In the genomic region with DNA sequence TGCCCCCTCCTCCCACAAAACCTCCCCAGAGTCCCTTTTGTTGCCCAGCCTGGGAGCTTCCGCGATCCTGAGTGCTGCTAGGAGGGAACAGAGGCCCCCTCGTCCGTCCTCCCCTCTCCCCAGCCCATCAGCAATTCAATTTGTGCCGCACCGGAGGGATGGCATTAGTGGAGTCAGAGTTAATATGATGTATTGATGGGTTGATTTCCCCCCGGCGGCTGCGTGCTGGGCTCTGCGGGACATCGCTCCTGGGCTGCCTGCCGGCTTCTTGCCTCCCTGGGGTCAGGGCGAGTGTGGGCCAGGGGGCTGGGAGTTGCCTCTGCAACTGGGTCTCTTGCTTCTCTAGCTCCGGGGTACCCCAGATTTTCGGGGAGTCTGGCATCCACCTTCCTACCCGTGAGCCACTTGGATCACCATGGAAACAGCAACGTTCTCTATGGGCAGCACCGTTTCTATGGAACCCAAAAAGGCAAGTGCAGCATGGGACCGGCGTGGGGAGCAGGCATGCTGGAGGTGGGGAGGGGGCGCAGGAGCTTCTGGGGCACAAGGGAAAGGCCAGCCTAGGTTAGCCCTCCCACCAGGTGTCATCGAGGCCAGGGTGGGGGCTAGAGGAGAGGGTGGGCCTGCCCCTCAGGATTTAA, we compare ENCODE assay signal across 14 cellular contexts.
"Had no signal": no experiment of that assay in that cellular context is flagged by ENCODE, and none has a peak within 500 bp of the region (broad histone marks: within the 10 kb centered on the region; RNA-seq: fewer than 3 reads in every experiment).

No MANE protein-coding gene starts in this region.

- H3K4me3 ChIP-seq: pancreas, sigmoid colon, stomach, thoracic aorta had no signal

- H3K4me3 Mint-ChIP-seq: activated CD8-positive, alpha-beta memory T cell treated with anti-CD3 and anti-CD28 coated beads, Interleukin-2, amount 10 ng/mL, durations not matched to agents 7 days and 5 days; activated naive CD4-positive, alpha-beta T cell treated with anti-CD3 and anti-CD28 coated beads, Interleukin-2, amount 50 U/mL, for 24 hours; activated T-cell treated with anti-CD3 and anti-CD28 coated beads, Interleukin-2, amount 50 U/mL, for 4 hours had no signal

- H3K27me3 Mint-ChIP-seq: activated CD8-positive, alpha-beta memory T cell treated with anti-CD3 and anti-CD28 coated beads, Interleukin-2, amount 10 ng/mL, durations not matched to agents 7 days and 5 days had no signal

- H3K36me3 ChIP-seq: pancreas had no signal

- H3K27me3 ChIP-seq: pancreas, sigmoid colon, stomach had no signal

- DNase-seq: activated CD4-positive, alpha-beta T cell treated with anti-CD3 and anti-CD28 coated beads, Interleukin-2, amount 50 U/mL, for 48 hours; activated CD8-positive, alpha-beta memory T cell treated with anti-CD3 and anti-CD28 coated beads, Interleukin-2, amount 10 ng/mL, durations not matched to agents 7 days and 5 days; activated effector memory CD4-positive, alpha-beta T cell treated with anti-CD3 and anti-CD28 coated beads, Interleukin-2, amount 50 U/mL, for 16 hours; activated T-cell treated with anti-CD3 and anti-CD28 coated beads, Interleukin-2, amount 50 U/mL, for 4 hours; effector memory CD4-positive, alpha-beta T cell; foreskin keratinocyte; glutamatergic neuron; pancreas; sigmoid colon; stimulated activated CD4-positive, alpha-beta T cell treated with anti-CD3 and anti-CD28 coated beads, Interleukin-1b, Interleukin-23, amount 100 ng/mL, for 48 hours; stomach; WERI-Rb-1 had no signal

- ATAC-seq: activated T-cell treated with anti-CD3 and anti-CD28 coated beads, Interleukin-2, amount 50 U/mL, for 4 hours; foreskin keratinocyte; pancreas had no signal

- H3K9me3 ChIP-seq: pancreas, sigmoid colon, stomach, thoracic aorta had no signal

- H3K4me1 ChIP-seq: foreskin keratinocyte had no signal

- H3K4me1 Mint-ChIP-seq: activated naive CD4-positive, alpha-beta T cell treated with anti-CD3 and anti-CD28 coated beads, Interleukin-2, amount 50 U/mL, for 24 hours had no signal

- H3K27ac Mint-ChIP-seq: activated CD8-positive, alpha-beta memory T cell treated with anti-CD3 and anti-CD28 coated beads, Interleukin-2, amount 10 ng/mL, durations not matched to agents 7 days and 5 days; activated naive CD4-positive, alpha-beta T cell treated with anti-CD3 and anti-CD28 coated beads, Interleukin-2, amount 50 U/mL, for 24 hours had no signal

- H3K27ac ChIP-seq: foreskin keratinocyte, pancreas, sigmoid colon, thoracic aorta, WERI-Rb-1 had no signal

- H3K9me3 Mint-ChIP-seq: activated naive CD4-positive, alpha-beta T cell treated with anti-CD3 and anti-CD28 coated beads, Interleukin-2, amount 50 U/mL, for 24 hours; activated T-cell treated with anti-CD3 and anti-CD28 coated beads, Interleukin-2, amount 50 U/mL, for 4 hours had no signal

- H3K36me3 Mint-ChIP-seq: activated CD8-positive, alpha-beta memory T cell treated with anti-CD3 and anti-CD28 coated beads, Interleukin-2, amount 10 ng/mL, durations not matched to agents 7 days and 5 days; activated naive CD4-positive, alpha-beta T cell treated with anti-CD3 and anti-CD28 coated beads, Interleukin-2, amount 50 U/mL, for 24 hours had no signal
